Comparison of ENCODE assay signal across 7 cellular contexts in the genomic region with DNA sequence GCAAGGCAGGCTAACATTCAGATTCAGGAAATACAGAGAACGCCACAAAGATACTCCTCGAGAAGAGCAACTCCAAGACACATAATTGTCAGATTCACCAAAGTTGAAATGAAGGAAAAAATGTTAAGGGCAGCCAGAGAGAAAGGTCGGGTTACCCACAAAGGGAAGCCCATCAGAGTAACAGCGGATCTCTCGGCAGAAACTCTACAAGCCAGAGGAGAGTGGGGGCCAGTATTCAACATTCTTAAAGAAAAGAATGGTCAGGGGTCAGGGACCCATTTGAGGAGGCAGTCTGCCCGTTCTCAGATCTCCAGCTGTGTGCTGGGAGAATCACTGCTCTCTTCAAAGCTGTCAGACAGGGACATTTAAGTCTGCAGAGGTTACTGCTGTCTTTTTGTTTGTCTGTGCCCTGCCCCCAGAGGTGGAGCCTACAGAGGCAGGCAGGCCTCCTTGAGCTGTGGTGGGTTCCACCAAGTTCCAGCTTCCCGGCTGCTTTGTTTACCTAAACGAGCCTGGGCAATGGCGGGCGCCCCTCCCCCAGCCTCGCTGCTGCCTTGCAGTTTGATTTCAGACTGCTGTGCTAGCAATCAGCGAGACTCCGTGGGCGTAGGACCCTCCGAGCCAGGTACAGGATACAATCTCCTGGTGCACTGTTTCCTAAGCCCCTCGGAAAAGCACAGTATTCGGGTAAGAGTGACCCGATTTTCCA.
A peak's percentile ranks its signal among the peaks of the same experiment; 100 is the strongest.
DNase-seq lines count a peak whose midpoint lies in the region; TF ChIP-seq lines count a peak whose summit lies in the region.
"Not testable (repeated sequence)": the region's sequence is repeated elsewhere in the genome, so short reads cannot be mapped to it uniquely, and the experiment has no call there.

No MANE protein-coding gene starts in this region.

- not testable (repeated sequence) for H3K9me3 ChIP-seq in endodermal cell (ENCODE audit: control insufficient read depth, low read length); iPS-20b (ENCODE audit: insufficient read depth, low read depth, low read length); neuron (ENCODE audit: low read length)

- H3K36me3 Mint-ChIP-seq in endodermal cell (ENCODE audit: low read depth), result not testable (repeated sequence)

- H3K27me3 ChIP-seq in endodermal cell (ENCODE audit: control insufficient read depth, insufficient read depth, low read length, poor library complexity, severe bottlenecking); iPS-20b (ENCODE audit: insufficient read depth, low read length); neuron (ENCODE audit: insufficient read depth, low read length): not testable (repeated sequence)

- H3K27ac ChIP-seq in endodermal cell (ENCODE audit: low read depth, low read length), result peak overlapping the region; percentile 75
- H3K27ac ChIP-seq in iPS-20b (ENCODE audit: low read length), result not testable (repeated sequence)

- TF ChIP-seq CTCF in LNCaP clone FGC (IDR thresholded peaks at IDR 0.05; ENCODE audit: control insufficient read depth, extremely low read depth, insufficient read depth); endodermal cell (conservative IDR thresholded peaks at IDR 0.05): not testable (repeated sequence)

- H3K36me3 ChIP-seq in endodermal cell (ENCODE audit: control insufficient read depth, insufficient read depth, low read length); iPS-20b (ENCODE audit: insufficient read depth, low read depth, low read length); neuron (ENCODE audit: insufficient read depth, low read length): not testable (repeated sequence)

- not testable (repeated sequence) for H2AFZ ChIP-seq in neuron (ENCODE audit: low read depth, low read length)

- H3K4me1 Mint-ChIP-seq in endodermal cell, result not testable (repeated sequence)

- DNase-seq in ELF-1 (ENCODE audit: low read depth, low spot score) (peak; percentile 72), NCI-H526 treated with DMSO at 0.1 percent for 48 hours (lab: John Stamatoyannopoulos, UW) (peak; percentile 16), SK-MEL-5 (ENCODE audit: low read depth, low spot score) (peak; percentile 30), endodermal cell (peak; percentile 78)
- DNase-seq in LNCaP clone FGC (ENCODE audit: low read depth), result not testable (repeated sequence)

- in situ Hi-C loops in SK-MEL-5 (cut with HindIII; ENCODE audit: low pct_unique_long_range_greater_than_20kb, low sequenced_read_pairs), result not testable (repeated sequence)

- peak overlapping the region; percentile 96 for H3K27ac Mint-ChIP-seq in endodermal cell

- H3K4me1 ChIP-seq in endodermal cell (ENCODE audit: control insufficient read depth, insufficient read depth, low read length); iPS-20b (ENCODE audit: insufficient read depth, low read length); neuron (ENCODE audit: insufficient read depth, low read length): not testable (repeated sequence)

- H3K9ac ChIP-seq in endodermal cell (ENCODE audit: extremely low read depth, low read length, poor library complexity, severe bottlenecking) (peak overlapping the region; percentile 34), iPS-20b (ENCODE audit: low read depth, low read length) (peak overlapping the region; percentile 68)

- 25% methylated on average over 16 of the region's 18 CpGs; no CpG with 5 or more reads in 1 of the 2 experiments for WGBS in endodermal cell (ENCODE audit: insufficient coverage in 1 of 2, insufficient read length in 1 of 2), 2 experiments

- H3K4me3 ChIP-seq in LNCaP clone FGC (ENCODE audit: low read depth, low read length) (peak overlapping the region; percentile 36), endodermal cell (ENCODE audit: low read length) (peak overlapping the region; percentile 69), iPS-20b (ENCODE audit: low read length) (peak overlapping the region; percentile 61), neuron (ENCODE audit: low read length) (peak overlapping the region; percentile 24)

- peaks cover 16% of the 10 kb centered on the region for H3K9me3 Mint-ChIP-seq in endodermal cell

- H3K4me3 Mint-ChIP-seq in endodermal cell, result peak overlapping the region; percentile 87

- not testable (repeated sequence) for H3K27me3 Mint-ChIP-seq in endodermal cell (ENCODE audit: insufficient read depth)
